Comparison of ENCODE assay signal across 1 cellular context in the genomic region with DNA sequence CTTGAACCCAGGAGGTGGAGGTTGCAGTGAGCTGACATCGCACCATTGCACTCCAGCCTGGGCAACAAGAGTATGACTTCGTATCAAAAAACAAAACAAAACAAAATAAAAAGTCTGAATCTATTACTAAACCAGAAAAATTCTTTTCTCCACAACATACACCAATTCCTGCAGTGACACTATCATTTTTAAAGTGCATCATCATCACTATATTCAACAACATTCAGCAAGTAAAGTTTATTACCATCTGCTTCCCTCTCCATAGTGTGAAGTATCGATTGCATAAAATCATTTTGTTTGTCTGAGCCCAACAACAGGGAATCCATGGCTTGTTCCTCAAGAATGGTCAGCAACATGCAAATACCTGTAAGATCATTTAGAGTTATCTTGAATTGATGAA.
TF ChIP-seq lines count a peak whose summit lies in the region.

No MANE protein-coding gene starts in this region.

TF ChIP-seq in K562, 482 proteins besides CTCF, POLR2A, EP300 and RAD21:
- no peak for TF ChIP-seq PTRF (tag; IDR thresholded peaks at IDR 0.05)
- TF ChIP-seq C11orf30 (IDR thresholded peaks at IDR 0.05; ENCODE audit: low read depth): peak; percentile 28; the same call in 1 of the 2 replicates
- TF ChIP-seq, protein P1, sequence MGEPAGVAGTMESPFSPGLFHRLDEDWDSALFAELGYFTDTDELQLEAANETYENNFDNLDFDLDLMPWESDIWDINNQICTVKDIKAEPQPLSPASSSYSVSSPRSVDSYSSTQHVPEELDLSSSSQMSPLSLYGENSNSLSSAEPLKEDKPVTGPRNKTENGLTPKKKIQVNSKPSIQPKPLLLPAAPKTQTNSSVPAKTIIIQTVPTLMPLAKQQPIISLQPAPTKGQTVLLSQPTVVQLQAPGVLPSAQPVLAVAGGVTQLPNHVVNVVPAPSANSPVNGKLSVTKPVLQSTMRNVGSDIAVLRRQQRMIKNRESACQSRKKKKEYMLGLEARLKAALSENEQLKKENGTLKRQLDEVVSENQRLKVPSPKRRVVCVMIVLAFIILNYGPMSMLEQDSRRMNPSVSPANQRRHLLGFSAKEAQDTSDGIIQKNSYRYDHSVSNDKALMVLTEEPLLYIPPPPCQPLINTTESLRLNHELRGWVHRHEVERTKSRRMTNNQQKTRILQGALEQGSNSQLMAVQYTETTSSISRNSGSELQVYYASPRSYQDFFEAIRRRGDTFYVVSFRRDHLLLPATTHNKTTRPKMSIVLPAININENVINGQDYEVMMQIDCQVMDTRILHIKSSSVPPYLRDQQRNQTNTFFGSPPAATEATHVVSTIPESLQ (CRISPR knock-in tag; IDR thresholded peaks at IDR 0.05): no peak
- TF ChIP-seq MAFG (tag; conservative IDR thresholded peaks at IDR 0.05): 0 out of 2 replicates have a peak, but pooled peaks have one; percentile 9
- peak; percentile 67 for TF ChIP-seq ZNF316 (IDR thresholded peaks at IDR 0.05)
- TF ChIP-seq PTBP1 (IDR thresholded peaks at IDR 0.05; ENCODE audit: low read depth, low read length): no peak
TF ChIP-seq in K562: peak in this region for 3.
